15 cellular contexts compared by ENCODE assay signal in genomic region chr14:28768549-28768870, GRCh38. TPM values are rescaled to one million over a fixed set of nuclear protein-coding genes. Genes with fewer than 3 reads are reported as not detected.
DNase-seq lines count a peak whose midpoint lies in the region; TF ChIP-seq lines count a peak whose summit lies in the region.
"Had no signal": no experiment of that assay in that cellular context is flagged by ENCODE, and none has a peak within 500 bp of the region (broad histone marks: within the 10 kb centered on the region; RNA-seq: fewer than 3 reads in every experiment).

No MANE protein-coding gene starts in this region.

- H3K4me3 ChIP-seq in NT2/D1 (ENCODE audit: insufficient read length, low read depth), result peak overlapping the region; percentile 36
- peak overlapping the region; percentile 30 for H3K4me3 ChIP-seq in fibroblast of pulmonary artery (replicated peaks; ENCODE audit: low read depth, low read length)
- peak overlapping the region in 1 of 2 donors; percentile 99 for H3K4me3 ChIP-seq in neuronal stem cell (ENCODE audit: low read length in 2 of 2)
- H3K4me3 ChIP-seq in PC-9, result no peak overlapping the region
- H3K4me3 ChIP-seq: lung, transverse colon had no signal

- H3K14ac ChIP-seq in neuronal stem cell (ENCODE audit: low read length), result peak overlapping the region; percentile 100

- H2BK12ac ChIP-seq in neuronal stem cell (ENCODE audit: low read length), result no peak overlapping the region

- no TSS peak for BruUV-seq in PC-9 (replicated peaks; lab: Mats Ljungman, UMichigan)

- TF ChIP-seq CTCF in fibroblast of pulmonary artery (IDR thresholded peaks at IDR 0.05; ENCODE audit: low read length, missing control alignments) (no peak), PC-9 (conservative IDR thresholded peaks at IDR 0.05) (no peak)

- CTCF ChIA-PET in PC-9 (lab: Charles Lee), result no interaction called here

- H3K4me1 ChIP-seq in NT2/D1 (ENCODE audit: insufficient read depth, insufficient read length), result peaks cover 3% of the 10 kb centered on the region
- H3K4me1 ChIP-seq in neuronal stem cell (ENCODE audit: control insufficient read depth in 2 of 2, insufficient read depth in 1 of 2, low read depth in 1 of 2, low read length in 2 of 2), result peaks cover 0 to 1% of the 10 kb centered on the region in 2 donors
- H3K4me1 ChIP-seq in PC-9 (replicated peaks; ENCODE audit: insufficient read depth), result no peaks in the 10 kb centered on the region
- H3K4me1 ChIP-seq: parathyroid adenoma had no signal

- POLR2A ChIA-PET in PC-9 (lab: Charles Lee; ENCODE audit: unreplicated experiment), result no interaction called here

- no peak for DNase-seq in activated CD4-positive, alpha-beta T cell treated with anti-CD3 and anti-CD28 coated beads, Interleukin-2, amount 10 ng/mL, durations not matched to agents 24 days and 14 days
- DNase-seq in activated CD4-positive, alpha-beta T cell treated with anti-CD3 and anti-CD28 coated beads, Interleukin-2, amount 50 U/mL, for 4 hours, result no peak
- no peak for DNase-seq in NT2/D1 (ENCODE audit: low read depth, low spot score)
- DNase-seq in fibroblast of pulmonary artery (ENCODE audit: low read depth), result no peak
- DNase-seq in neuronal stem cell (ENCODE audit: low spot score), result no peak
- DNase-seq in midbrain (lab: John Stamatoyannopoulos, UW), result no peak
- no peak for DNase-seq in NCI-H2196 treated with DMSO at 0.1 percent for 48 hours (lab: John Stamatoyannopoulos, UW; ENCODE audit: unreplicated experiment)
- DNase-seq in PC-9, result no peak
- DNase-seq: activated gamma-delta T cell, IMR-90, PC-3, transverse colon had no signal

- H3K27ac ChIP-seq in neuronal stem cell (replicated peaks; ENCODE audit: low read length) (peak overlapping the region; percentile 99), PC-9 (no peak overlapping the region)
- H3K27ac ChIP-seq: parathyroid adenoma, transverse colon had no signal

- no peaks in the 10 kb centered on the region for H4K20me1 ChIP-seq in PC-9 (ENCODE audit: insufficient read depth)

- no peaks in the 10 kb centered on the region for H3K9me3 ChIP-seq in NT2/D1 (ENCODE audit: insufficient read depth, low read length)
- peaks cover 0 to 6% of the 10 kb centered on the region in 2 donors for H3K9me3 ChIP-seq in neuronal stem cell (replicated peaks in 1 of 2; ENCODE audit: control insufficient read depth in 2 of 2, insufficient read depth in 1 of 2, low read depth in 1 of 2, low read length in 2 of 2)
- no peaks in the 10 kb centered on the region for H3K9me3 ChIP-seq in PC-9 (ENCODE audit: insufficient read depth, low read depth)
- H3K9me3 ChIP-seq: transverse colon had no signal

- intact Hi-C loops in activated CD4-positive, alpha-beta T cell treated with anti-CD3 and anti-CD28 coated beads, Interleukin-2, amount 10 ng/mL, durations not matched to agents 24 days and 14 days (cut with micrococcal nuclease), result no loop called here
- intact Hi-C loops in PC-9 (cut with micrococcal nuclease; ENCODE audit: unreplicated experiment), result no loop called here

- peaks cover 15% of the 10 kb centered on the region for H3K9me3 Mint-ChIP-seq in activated CD4-positive, alpha-beta T cell treated with anti-CD3 and anti-CD28 coated beads, Interleukin-2, amount 10 ng/mL, durations not matched to agents 24 days and 14 days

- H3K23ac ChIP-seq in neuronal stem cell (ENCODE audit: low read depth, low read length, poor library complexity), result no peak overlapping the region

- peak overlapping the region; percentile 99 for H2AK5ac ChIP-seq in neuronal stem cell (ENCODE audit: low read depth, low read length)

- no peaks in the 10 kb centered on the region for H3K36me3 ChIP-seq in NT2/D1 (ENCODE audit: insufficient read depth, insufficient read length, low read length)
- peaks cover 0 to 10% of the 10 kb centered on the region in 2 donors for H3K36me3 ChIP-seq in neuronal stem cell (replicated peaks in 1 of 2; ENCODE audit: control insufficient read depth in 2 of 2, insufficient read depth in 2 of 2, low read length in 2 of 2)
- no peaks in the 10 kb centered on the region for H3K36me3 ChIP-seq in PC-9 (ENCODE audit: low read depth)
- H3K36me3 ChIP-seq: transverse colon had no signal

- no peak overlapping the region for H3K4ac ChIP-seq in neuronal stem cell (ENCODE audit: low read length)

- peak overlapping the region; percentile 98 for H2BK5ac ChIP-seq in neuronal stem cell (ENCODE audit: low read length)

- H2BK15ac ChIP-seq in neuronal stem cell (ENCODE audit: low read length), result no peak overlapping the region

- H3K9ac ChIP-seq in NT2/D1 (ENCODE audit: insufficient read length, low read depth) (no peak overlapping the region), neuronal stem cell (ENCODE audit: low read depth, low read length, poor library complexity) (peak overlapping the region; percentile 100)
- H3K9ac ChIP-seq: parathyroid adenoma had no signal

- no CpG with 5 or more reads among the region's 14 CpGs for WGBS in neuronal stem cell (ENCODE audit: extremely low coverage in 2 of 2, insufficient read length in 2 of 2, insufficient replicate concordance in 1 of 2), 2 donors

- peaks cover 5% of the 10 kb centered on the region for H3K79me1 ChIP-seq in neuronal stem cell (ENCODE audit: low read depth, low read length)

- H3K18ac ChIP-seq in neuronal stem cell (ENCODE audit: low read length), result peak overlapping the region; percentile 99

- peak overlapping the region; percentile 37 for H3K4me2 ChIP-seq in neuronal stem cell (ENCODE audit: insufficient read depth, low read length, poor library complexity, severe bottlenecking)
- no peak overlapping the region for H3K4me2 ChIP-seq in PC-9

- H4K91ac ChIP-seq in neuronal stem cell (ENCODE audit: low read depth, low read length, poor library complexity), result no peak overlapping the region

- H3K27ac Mint-ChIP-seq in activated CD4-positive, alpha-beta T cell treated with anti-CD3 and anti-CD28 coated beads, Interleukin-2, amount 10 ng/mL, durations not matched to agents 24 days and 14 days, result peak overlapping the region; percentile 78
- H3K27ac Mint-ChIP-seq: activated CD4-positive, alpha-beta T cell treated with anti-CD3 and anti-CD28 coated beads for 36 hours had no signal

- H2AFZ ChIP-seq in neuronal stem cell (ENCODE audit: low read length) (peak overlapping the region; percentile 45), PC-9 (no peak overlapping the region)
- H2AFZ ChIP-seq: parathyroid adenoma had no signal

- peaks cover 9% of the 10 kb centered on the region for H3K36me3 Mint-ChIP-seq in activated CD4-positive, alpha-beta T cell treated with anti-CD3 and anti-CD28 coated beads, Interleukin-2, amount 10 ng/mL, durations not matched to agents 24 days and 14 days (ENCODE audit: low read depth)

- no peaks in the 10 kb centered on the region for H3K9me2 ChIP-seq in PC-9 (ENCODE audit: insufficient read depth)

- no peak overlapping the region for H4K8ac ChIP-seq in neuronal stem cell (ENCODE audit: low read depth, low read length)

- peaks cover 7% of the 10 kb centered on the region for H3K4me1 Mint-ChIP-seq in activated CD4-positive, alpha-beta T cell treated with anti-CD3 and anti-CD28 coated beads, Interleukin-2, amount 10 ng/mL, durations not matched to agents 24 days and 14 days

- H3K27me3 ChIP-seq in NT2/D1 (ENCODE audit: insufficient read depth, insufficient read length), result peaks cover 88% of the 10 kb centered on the region
- H3K27me3 ChIP-seq in neuronal stem cell (ENCODE audit: control insufficient read depth in 3 of 3, insufficient read depth in 3 of 3, low read depth in 1 of 3, low read length in 3 of 3), result peaks cover 0 to 84% (median 0%) of the 10 kb centered on the region in 3 experiments
- H3K27me3 ChIP-seq in PC-9 (ENCODE audit: insufficient read depth, low read depth), result no peaks in the 10 kb centered on the region

- H3F3A ChIP-seq in PC-9 (ENCODE audit: insufficient read depth, low read depth), result no peaks in the 10 kb centered on the region

- no peaks in the 10 kb centered on the region for H3K79me2 ChIP-seq in PC-9 (ENCODE audit: low read depth)
- H3K79me2 ChIP-seq: parathyroid adenoma had no signal

- H3K4me3 Mint-ChIP-seq in activated CD4-positive, alpha-beta T cell treated with anti-CD3 and anti-CD28 coated beads, Interleukin-2, amount 10 ng/mL, durations not matched to agents 24 days and 14 days, result peak overlapping the region; percentile 21

- H2BK120ac ChIP-seq in neuronal stem cell (ENCODE audit: low read depth, low read length), result peak overlapping the region; percentile 97

- peaks cover 47% of the 10 kb centered on the region for H3K27me3 Mint-ChIP-seq in activated CD4-positive, alpha-beta T cell treated with anti-CD3 and anti-CD28 coated beads, Interleukin-2, amount 10 ng/mL, durations not matched to agents 24 days and 14 days

RNA-seq across cellular contexts. Expression of gene FOXG1, which starts 1.9 kb away (rescaled TPM):
- total RNA-seq in activated CD4-positive, alpha-beta T cell treated with anti-CD3 and anti-CD28 coated beads, Interleukin-2, amount 10 ng/mL, durations not matched to agents 24 days and 14 days, result not detected in 2 replicates
- 189 TPM for polyA plus RNA-seq in neuronal stem cell (2013, experiment 1 of 2)
- polyA plus RNA-seq in neuronal stem cell (2013, experiment 2 of 2), result 187 TPM
- not detected in 2 replicates for total RNA-seq in PC-9 (2021)
- total RNA-seq: activated CD4-positive, alpha-beta T cell treated with anti-CD3 and anti-CD28 coated beads for 36 hours; IMR-90; PC-3; transverse colon had no signal
- polyA plus RNA-seq: IMR-90 had no signal
